ENCODE assay signal across 1 cellular context in the genomic region with DNA sequence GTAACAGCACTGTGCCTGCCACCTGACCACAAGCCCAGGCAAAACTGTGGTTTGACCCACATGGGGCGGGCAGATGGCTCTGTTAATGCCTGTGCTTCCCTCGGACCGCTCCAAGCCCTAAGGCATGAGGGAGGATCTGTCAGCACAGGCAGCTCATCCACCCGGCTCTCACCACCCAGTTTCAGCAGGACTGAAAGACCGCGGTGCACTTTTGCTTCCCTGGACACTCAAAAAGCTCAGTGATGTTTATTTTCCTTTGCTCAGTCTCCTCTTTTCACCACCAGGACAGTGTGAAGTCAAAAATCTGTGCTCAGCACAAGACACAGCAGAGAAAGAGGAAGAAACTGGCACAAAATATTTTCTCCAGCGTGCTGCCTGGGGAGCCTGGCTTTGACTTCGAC.
TF ChIP-seq lines count a peak whose summit lies in the region.

No MANE protein-coding gene starts in this region.

TF ChIP-seq in SK-N-SH treated with all-trans-retinoic acid at 6 μM for 48 hours, 23 proteins besides CTCF, POLR2A, EP300 and RAD21 (continued from another document):
- TF ChIP-seq, protein P1, sequence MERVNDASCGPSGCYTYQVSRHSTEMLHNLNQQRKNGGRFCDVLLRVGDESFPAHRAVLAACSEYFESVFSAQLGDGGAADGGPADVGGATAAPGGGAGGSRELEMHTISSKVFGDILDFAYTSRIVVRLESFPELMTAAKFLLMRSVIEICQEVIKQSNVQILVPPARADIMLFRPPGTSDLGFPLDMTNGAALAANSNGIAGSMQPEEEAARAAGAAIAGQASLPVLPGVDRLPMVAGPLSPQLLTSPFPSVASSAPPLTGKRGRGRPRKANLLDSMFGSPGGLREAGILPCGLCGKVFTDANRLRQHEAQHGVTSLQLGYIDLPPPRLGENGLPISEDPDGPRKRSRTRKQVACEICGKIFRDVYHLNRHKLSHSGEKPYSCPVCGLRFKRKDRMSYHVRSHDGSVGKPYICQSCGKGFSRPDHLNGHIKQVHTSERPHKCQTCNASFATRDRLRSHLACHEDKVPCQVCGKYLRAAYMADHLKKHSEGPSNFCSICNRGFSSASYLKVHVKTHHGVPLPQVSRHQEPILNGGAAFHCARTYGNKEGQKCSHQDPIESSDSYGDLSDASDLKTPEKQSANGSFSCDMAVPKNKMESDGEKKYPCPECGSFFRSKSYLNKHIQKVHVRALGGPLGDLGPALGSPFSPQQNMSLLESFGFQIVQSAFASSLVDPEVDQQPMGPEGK (CRISPR knock-in tag; IDR thresholded peaks at IDR 0.05; ENCODE audit: borderline replicate concordance), result no peak
- no peak for TF ChIP-seq PPARA (CRISPR knock-in tag; IDR thresholded peaks at IDR 0.05; ENCODE audit: borderline replicate concordance)
- no peak for TF ChIP-seq TCF4 (CRISPR knock-in tag; IDR thresholded peaks at IDR 0.05; ENCODE audit: borderline replicate concordance)
- no peak for TF ChIP-seq ESRRG (CRISPR knock-in tag; IDR thresholded peaks at IDR 0.05)
- no peak for TF ChIP-seq ZNF565 (CRISPR knock-in tag; conservative IDR thresholded peaks at IDR 0.05; ENCODE audit: low read depth)
- no peak for TF ChIP-seq ZNF70 (CRISPR knock-in tag; IDR thresholded peaks at IDR 0.05)
- no peak for TF ChIP-seq TOX (CRISPR knock-in tag; IDR thresholded peaks at IDR 0.05; ENCODE audit: borderline replicate concordance)
- TF ChIP-seq, protein P2, sequence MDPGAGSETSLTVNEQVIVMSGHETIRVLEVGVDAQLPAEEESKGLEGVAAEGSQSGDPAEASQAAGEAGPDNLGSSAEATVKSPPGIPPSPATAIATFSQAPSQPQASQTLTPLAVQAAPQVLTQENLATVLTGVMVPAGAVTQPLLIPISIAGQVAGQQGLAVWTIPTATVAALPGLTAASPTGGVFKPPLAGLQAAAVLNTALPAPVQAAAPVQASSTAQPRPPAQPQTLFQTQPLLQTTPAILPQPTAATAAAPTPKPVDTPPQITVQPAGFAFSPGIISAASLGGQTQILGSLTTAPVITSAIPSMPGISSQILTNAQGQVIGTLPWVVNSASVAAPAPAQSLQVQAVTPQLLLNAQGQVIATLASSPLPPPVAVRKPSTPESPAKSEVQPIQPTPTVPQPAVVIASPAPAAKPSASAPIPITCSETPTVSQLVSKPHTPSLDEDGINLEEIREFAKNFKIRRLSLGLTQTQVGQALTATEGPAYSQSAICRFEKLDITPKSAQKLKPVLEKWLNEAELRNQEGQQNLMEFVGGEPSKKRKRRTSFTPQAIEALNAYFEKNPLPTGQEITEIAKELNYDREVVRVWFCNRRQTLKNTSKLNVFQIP (CRISPR knock-in tag; IDR thresholded peaks at IDR 0.05; ENCODE audit: borderline replicate concordance, low read depth), result no peak
- TF ChIP-seq, protein P3, sequence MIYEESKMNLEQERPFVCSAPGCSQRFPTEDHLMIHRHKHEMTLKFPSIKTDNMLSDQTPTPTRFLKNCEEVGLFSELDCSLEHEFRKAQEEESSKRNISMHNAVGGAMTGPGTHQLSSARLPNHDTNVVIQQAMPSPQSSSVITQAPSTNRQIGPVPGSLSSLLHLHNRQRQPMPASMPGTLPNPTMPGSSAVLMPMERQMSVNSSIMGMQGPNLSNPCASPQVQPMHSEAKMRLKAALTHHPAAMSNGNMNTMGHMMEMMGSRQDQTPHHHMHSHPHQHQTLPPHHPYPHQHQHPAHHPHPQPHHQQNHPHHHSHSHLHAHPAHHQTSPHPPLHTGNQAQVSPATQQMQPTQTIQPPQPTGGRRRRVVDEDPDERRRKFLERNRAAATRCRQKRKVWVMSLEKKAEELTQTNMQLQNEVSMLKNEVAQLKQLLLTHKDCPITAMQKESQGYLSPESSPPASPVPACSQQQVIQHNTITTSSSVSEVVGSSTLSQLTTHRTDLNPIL (CRISPR knock-in tag; IDR thresholded peaks at IDR 0.05; ENCODE audit: low read depth), result no peak
- TF ChIP-seq BACH2 (CRISPR knock-in tag; IDR thresholded peaks at IDR 0.05; ENCODE audit: borderline replicate concordance), result no peak
